ENCODE assay signal across 8 cellular contexts in genomic region chr6:72411872-72412708, GRCh38.
DNase-seq lines count a peak whose midpoint lies in the region; ATAC-seq lines count a peak whose summit lies in the region.

No MANE protein-coding gene starts in this region.

- DNase-seq in COR-L47 (lab: John Stamatoyannopoulos, UW) (peak; percentile 62), NCI-H774 (lab: John Stamatoyannopoulos, UW) (peak; percentile 72), medulla oblongata (ENCODE audit: extremely low spot score) (peak; percentile 90)
- DNase-seq in activated CD4-positive, alpha-beta T cell treated with anti-CD3 and anti-CD28 coated beads, Interleukin-2, amount 50 U/mL, for 48 hours: peak; percentile 64 to 71
- peak; percentile 59 for DNase-seq in effector CD8-positive, alpha-beta T cell (lab: John Stamatoyannopoulos, UW)
- peak; percentile 34 to 55 for DNase-seq in stimulated activated CD8-positive, alpha-beta memory T cell treated with anti-CD3 and anti-CD28 coated beads, Interleukin-15, amount 100 ng/mL, for 48 hours (ENCODE audit: low read depth in 2 of 2)

- ATAC-seq in GM19463 (IDR thresholded peaks at IDR 0.05; ENCODE audit: unreplicated experiment) (peak; percentile 84), HG03571 (IDR thresholded peaks at IDR 0.05; ENCODE audit: unreplicated experiment) (peak; percentile 68)

Comparison
In these comparisons a context has a peak if more than half of its experiments do, and no peak if none do; other contexts are left out.
1. Peak in every context shown above with its lines: DNase-seq and ATAC-seq.